ENCODE assay signal across 13 cellular contexts in genomic region chrX:34893741-34894140, GRCh38. TPM values are rescaled to one million over a fixed set of nuclear protein-coding genes. Genes with fewer than 3 reads are reported as not detected.
A peak's percentile ranks its signal among the peaks of the same experiment; 100 is the strongest.
DNase-seq lines count a peak whose midpoint lies in the region; ATAC-seq and TF ChIP-seq lines count a peak whose summit lies in the region.
"Had no signal": no experiment of that assay in that cellular context is flagged by ENCODE, and none has a peak within 500 bp of the region (broad histone marks: within the 10 kb centered on the region; RNA-seq: fewer than 3 reads in every experiment).

No MANE protein-coding gene starts in this region.

- ATAC-seq in PC-3 (no peak; the same call in 1 of the 2 replicates), GM19351 (IDR thresholded peaks at IDR 0.05; ENCODE audit: unreplicated experiment) (no peak)
- no peak for ATAC-seq in effector memory CD8-positive, alpha-beta T cell (replicated peaks)

- H3K9me3 Mint-ChIP-seq in MCF 10A (ENCODE audit: unreplicated experiment) = no peaks in the 10 kb centered on the region
- H3K9me3 Mint-ChIP-seq in effector memory CD8-positive, alpha-beta T cell = peaks cover 0 to 3% of the 10 kb centered on the region in 2 donors
- H3K9me3 Mint-ChIP-seq: T-helper 1 cell treated with Interleukin-12 subunit alpha and Interleukin-12 subunit beta and Interleukin-4 antibody, amounts not matched to agents 30 μg/mL and 1 μg/mL, for 36 hours had no signal

- H3K4me3 Mint-ChIP-seq in MCF 10A (ENCODE audit: unreplicated experiment) = no peak overlapping the region
- H3K4me3 Mint-ChIP-seq in effector memory CD8-positive, alpha-beta T cell = no peak overlapping the region
- H3K4me3 Mint-ChIP-seq: T-helper 1 cell treated with Interleukin-12 subunit alpha and Interleukin-12 subunit beta and Interleukin-4 antibody, amounts not matched to agents 30 μg/mL and 1 μg/mL, for 36 hours had no signal

- no peak overlapping the region for H3K4me3 ChIP-seq in breast epithelium
- no peak overlapping the region for H3K4me3 ChIP-seq in PC-3 (ENCODE audit: low read length)
- no peak overlapping the region for H3K4me3 ChIP-seq in epithelial cell of proximal tubule (ENCODE audit: low read depth, low read length)
- H3K4me3 ChIP-seq: BLaER1 treated with 17β-estradiol and CSF1 and Interleukin-3, amounts not matched to agents 10 nM and 100 nM had no signal

- no peaks in the 10 kb centered on the region for H3K36me3 Mint-ChIP-seq in MCF 10A (ENCODE audit: insufficient read depth, unreplicated experiment)
- no peaks in the 10 kb centered on the region for H3K36me3 Mint-ChIP-seq in effector memory CD8-positive, alpha-beta T cell (ENCODE audit: insufficient read depth)

- intact Hi-C loops in MCF 10A (cut with micrococcal nuclease) = no loop called here
- intact Hi-C loops in breast epithelium (cut with DNase I; ENCODE audit: low total_unique reads) = no loop called here
- intact Hi-C loops in PC-3 (cut with micrococcal nuclease) = no loop called here

- H3K27me3 ChIP-seq in breast epithelium (peaks cover 0 to 13% of the 10 kb centered on the region in 2 donors), PC-3 (ENCODE audit: low read length) (no peaks in the 10 kb centered on the region)

- H3K27ac Mint-ChIP-seq in MCF 10A (ENCODE audit: low read depth, unreplicated experiment) = no peak overlapping the region
- no peak overlapping the region for H3K27ac Mint-ChIP-seq in effector memory CD8-positive, alpha-beta T cell
- H3K27ac Mint-ChIP-seq: T-helper 1 cell treated with Interleukin-12 subunit alpha and Interleukin-12 subunit beta and Interleukin-4 antibody, amounts not matched to agents 30 μg/mL and 1 μg/mL, for 36 hours had no signal

- POLR2A ChIA-PET in MCF 10A (lab: Yijun Ruan, JAX) = no interaction called here
- POLR2A ChIA-PET in PC-3 (lab: Charles Lee; ENCODE audit: unreplicated experiment) = interaction anchor here (0.6 kb wide), 1 partner anchor 64 kb away, joined by 3 read pairs; no protein-coding TSS in a partner anchor

- no peaks in the 10 kb centered on the region for H4K20me1 ChIP-seq in PC-3 (ENCODE audit: low read length)

- no peaks in the 10 kb centered on the region for H3K9me2 ChIP-seq in PC-3 (replicated peaks; ENCODE audit: low read length)

- peaks cover 0 to 2% of the 10 kb centered on the region in 2 donors for H3K9me3 ChIP-seq in breast epithelium
- no peaks in the 10 kb centered on the region for H3K9me3 ChIP-seq in PC-3 (ENCODE audit: low read length)

- H2AFZ ChIP-seq in PC-3 (ENCODE audit: low read length) = no peak overlapping the region

- DNase-seq in MCF 10A (ENCODE audit: unreplicated experiment) = peak; percentile 35
- no peak for DNase-seq in breast epithelium (ENCODE audit: low spot score in 2 of 2)
- peak; percentile 48 for DNase-seq in PC-3
- DNase-seq in epithelial cell of proximal tubule (ENCODE audit: low read depth) = no peak
- peak; percentile 22 for DNase-seq in superior temporal gyrus (ENCODE audit: extremely low spot score)
- DNase-seq in effector memory CD8-positive, alpha-beta T cell = no peak
- DNase-seq in dedifferentiated amniotic fluid mesenchymal stem cell (ENCODE audit: extremely low spot score) = no peak
- DNase-seq: aorta, NCI-H226 had no signal

- H3K4me1 ChIP-seq in breast epithelium = no peaks in the 10 kb centered on the region
- H3K4me1 ChIP-seq in PC-3 (ENCODE audit: insufficient read depth, low read length) = no peaks in the 10 kb centered on the region
- H3K4me1 ChIP-seq: BLaER1 treated with 17β-estradiol and CSF1 and Interleukin-3, amounts not matched to agents 10 nM and 100 nM had no signal

- no peaks in the 10 kb centered on the region for H3K79me2 ChIP-seq in PC-3 (ENCODE audit: low read length)

- BruUV-seq in MCF 10A (replicated peaks; lab: Mats Ljungman, UMichigan) = no TSS peak
- BruUV-seq in PC-3 (replicated peaks; lab: Mats Ljungman, UMichigan) = no TSS peak

- peak; percentile 31 for TF ChIP-seq CTCF in MCF 10A (IDR thresholded peaks at IDR 0.05; ENCODE audit: unreplicated experiment)
- TF ChIP-seq CTCF in breast epithelium (IDR thresholded peaks at IDR 0.05) = no peak
- TF ChIP-seq CTCF in PC-3 (conservative IDR thresholded peaks at IDR 0.05; ENCODE audit: low read depth, low read length) = peak; percentile 61
- peak; percentile 40 for TF ChIP-seq CTCF in epithelial cell of proximal tubule (conservative IDR thresholded peaks at IDR 0.05; ENCODE audit: low read depth, low read length)

- CTCF ChIA-PET in MCF 10A (lab: Yijun Ruan, JAX) = interaction anchor here (0.6 to 2.0 kb wide), 7 partner anchors 8 to 471 kb away, joined by 3 to 7 read pairs (median 4); no protein-coding TSS in a partner anchor
- CTCF ChIA-PET in PC-3 (lab: Charles Lee) = no interaction called here

- no peaks in the 10 kb centered on the region for H3F3A ChIP-seq in PC-3 (ENCODE audit: low read length, unreplicated experiment)

- no peak overlapping the region for H3K27ac ChIP-seq in breast epithelium
- H3K27ac ChIP-seq in PC-3 (ENCODE audit: low read length) = no peak overlapping the region
- H3K27ac ChIP-seq: BLaER1 treated with 17β-estradiol and CSF1 and Interleukin-3, amounts not matched to agents 10 nM and 100 nM had no signal

- TF ChIP-seq POLR2A in breast epithelium (IDR thresholded peaks at IDR 0.05) = no peak

- H3K4me1 Mint-ChIP-seq in MCF 10A (ENCODE audit: insufficient read depth, unreplicated experiment) = peaks cover 4% of the 10 kb centered on the region
- H3K4me1 Mint-ChIP-seq in effector memory CD8-positive, alpha-beta T cell (ENCODE audit: low read depth in 2 of 2) = no peaks in the 10 kb centered on the region

- peaks cover 41% of the 10 kb centered on the region for H3K27me3 Mint-ChIP-seq in MCF 10A (ENCODE audit: insufficient read depth, unreplicated experiment)
- no peaks in the 10 kb centered on the region for H3K27me3 Mint-ChIP-seq in effector memory CD8-positive, alpha-beta T cell

- H3K36me3 ChIP-seq in breast epithelium (no peaks in the 10 kb centered on the region), PC-3 (ENCODE audit: low read depth, low read length) (no peaks in the 10 kb centered on the region)
- H3K36me3 ChIP-seq: BLaER1 treated with 17β-estradiol and CSF1 and Interleukin-3, amounts not matched to agents 10 nM and 100 nM had no signal

- no peak overlapping the region for H3K4me2 ChIP-seq in PC-3 (ENCODE audit: low read length)
- H3K4me2 ChIP-seq: BLaER1 treated with 17β-estradiol and CSF1 and Interleukin-3, amounts not matched to agents 10 nM and 100 nM had no signal

- H3K9ac ChIP-seq in PC-3 (ENCODE audit: low read length) = no peak overlapping the region
- H3K9ac ChIP-seq: BLaER1 treated with 17β-estradiol and CSF1 and Interleukin-3, amounts not matched to agents 10 nM and 100 nM had no signal

RNA-seq across cellular contexts. Expression of gene FAM47B, which starts 48.9 kb away (rescaled TPM):
- total RNA-seq in MCF 10A (2022) (not detected in 2 replicates), breast epithelium (not detected), PC-3 (2014; rRNA removed) (not detected in 2 replicates), epithelial cell of proximal tubule (not detected in 2 replicates)
- total RNA-seq: aorta, glomerular endothelial cell had no signal

Comparison
In these comparisons a context has a peak if more than half of its experiments do, and no peak if none do; other contexts are left out.
1. DNase-seq: peak in MCF 10A (single experiment), PC-3 (single experiment) and superior temporal gyrus (single experiment); none in breast epithelium (0 of 2), epithelial cell of proximal tubule (single experiment), effector memory CD8-positive, alpha-beta T cell (0 of 3) and dedifferentiated amniotic fluid mesenchymal stem cell (single experiment).
2. CTCF ChIP-seq: peak in MCF 10A (single experiment), PC-3 (single experiment) and epithelial cell of proximal tubule (single experiment); none in breast epithelium (0 of 3).